1 cellular context compared by ENCODE assay signal in genomic region chr7:91436655-91437054, GRCh38.
A peak's percentile ranks its signal among the peaks of the same experiment; 100 is the strongest.
TF ChIP-seq lines count a peak whose summit lies in the region.

No MANE protein-coding gene starts in this region.

TF ChIP-seq in HEK293, 187 proteins besides CTCF, POLR2A, EP300 and RAD21 (continued from another document):
- TF ChIP-seq, protein P1, sequence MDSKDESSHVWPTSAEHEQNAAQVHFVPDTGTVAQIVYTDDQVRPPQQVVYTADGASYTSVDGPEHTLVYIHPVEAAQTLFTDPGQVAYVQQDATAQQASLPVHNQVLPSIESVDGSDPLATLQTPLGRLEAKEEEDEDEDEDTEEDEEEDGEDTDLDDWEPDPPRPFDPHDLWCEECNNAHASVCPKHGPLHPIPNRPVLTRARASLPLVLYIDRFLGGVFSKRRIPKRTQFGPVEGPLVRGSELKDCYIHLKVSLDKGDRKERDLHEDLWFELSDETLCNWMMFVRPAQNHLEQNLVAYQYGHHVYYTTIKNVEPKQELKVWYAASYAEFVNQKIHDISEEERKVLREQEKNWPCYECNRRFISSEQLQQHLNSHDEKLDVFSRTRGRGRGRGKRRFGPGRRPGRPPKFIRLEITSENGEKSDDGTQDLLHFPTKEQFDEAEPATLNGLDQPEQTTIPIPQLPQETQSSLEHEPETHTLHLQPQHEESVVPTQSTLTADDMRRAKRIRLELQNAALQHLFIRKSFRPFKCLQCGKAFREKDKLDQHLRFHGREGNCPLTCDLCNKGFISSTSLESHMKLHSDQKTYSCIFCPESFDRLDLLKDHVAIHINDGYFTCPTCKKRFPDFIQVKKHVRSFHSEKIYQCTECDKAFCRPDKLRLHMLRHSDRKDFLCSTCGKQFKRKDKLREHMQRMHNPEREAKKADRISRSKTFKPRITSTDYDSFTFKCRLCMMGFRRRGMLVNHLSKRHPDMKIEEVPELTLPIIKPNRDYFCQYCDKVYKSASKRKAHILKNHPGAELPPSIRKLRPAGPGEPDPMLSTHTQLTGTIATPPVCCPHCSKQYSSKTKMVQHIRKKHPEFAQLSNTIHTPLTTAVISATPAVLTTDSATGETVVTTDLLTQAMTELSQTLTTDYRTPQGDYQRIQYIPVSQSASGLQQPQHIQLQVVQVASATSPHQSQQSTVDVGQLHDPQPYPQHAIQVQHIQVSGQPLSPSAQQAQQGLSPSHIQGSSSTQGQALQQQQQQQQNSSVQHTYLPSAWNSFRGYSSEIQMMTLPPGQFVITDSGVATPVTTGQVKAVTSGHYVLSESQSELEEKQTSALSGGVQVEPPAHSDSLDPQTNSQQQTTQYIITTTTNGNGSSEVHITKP (tag by site-specific recombination; IDR thresholded peaks at IDR 0.05): no peak
- TF ChIP-seq SP7 (tag by site-specific recombination; IDR thresholded peaks at IDR 0.05) (peak; percentile 85), ZBTB10 (tag by site-specific recombination; IDR thresholded peaks at IDR 0.05) (no peak), ZNF488 (tag by site-specific recombination; IDR thresholded peaks at IDR 0.05) (no peak), GLIS1 (tag by site-specific recombination; IDR thresholded peaks at IDR 0.05) (peak; percentile 19; the same call in 1 of the 2 replicates), SCRT2 (tag by site-specific recombination; IDR thresholded peaks at IDR 0.05) (no peak), ZBTB6 (tag by site-specific recombination; IDR thresholded peaks at IDR 0.05) (no peak), ZBTB7A (tag by site-specific recombination; IDR thresholded peaks at IDR 0.05; ENCODE audit: low read depth) (no peak), ZSCAN16 (tag by site-specific recombination; IDR thresholded peaks at IDR 0.05) (no peak), ZSCAN23 (tag by site-specific recombination; IDR thresholded peaks at IDR 0.05) (no peak), ZNF449 (tag by site-specific recombination; IDR thresholded peaks at IDR 0.05) (no peak), ZNF768 (tag by site-specific recombination; IDR thresholded peaks at IDR 0.05) (no peak), INSM2 (tag by site-specific recombination; IDR thresholded peaks at IDR 0.05) (no peak), ZNF677 (tag by site-specific recombination; IDR thresholded peaks at IDR 0.05) (no peak), ZFHX2 (tag by site-specific recombination; conservative IDR thresholded peaks at IDR 0.05) (no peak), ZSCAN4 (tag by site-specific recombination; IDR thresholded peaks at IDR 0.05) (no peak), ZNF2 (tag by site-specific recombination; IDR thresholded peaks at IDR 0.05) (no peak), FEZF1 (tag by site-specific recombination; IDR thresholded peaks at IDR 0.05) (0 out of 2 replicates have a peak, but pooled peaks have one; percentile 12)
- TF ChIP-seq, protein P2, sequence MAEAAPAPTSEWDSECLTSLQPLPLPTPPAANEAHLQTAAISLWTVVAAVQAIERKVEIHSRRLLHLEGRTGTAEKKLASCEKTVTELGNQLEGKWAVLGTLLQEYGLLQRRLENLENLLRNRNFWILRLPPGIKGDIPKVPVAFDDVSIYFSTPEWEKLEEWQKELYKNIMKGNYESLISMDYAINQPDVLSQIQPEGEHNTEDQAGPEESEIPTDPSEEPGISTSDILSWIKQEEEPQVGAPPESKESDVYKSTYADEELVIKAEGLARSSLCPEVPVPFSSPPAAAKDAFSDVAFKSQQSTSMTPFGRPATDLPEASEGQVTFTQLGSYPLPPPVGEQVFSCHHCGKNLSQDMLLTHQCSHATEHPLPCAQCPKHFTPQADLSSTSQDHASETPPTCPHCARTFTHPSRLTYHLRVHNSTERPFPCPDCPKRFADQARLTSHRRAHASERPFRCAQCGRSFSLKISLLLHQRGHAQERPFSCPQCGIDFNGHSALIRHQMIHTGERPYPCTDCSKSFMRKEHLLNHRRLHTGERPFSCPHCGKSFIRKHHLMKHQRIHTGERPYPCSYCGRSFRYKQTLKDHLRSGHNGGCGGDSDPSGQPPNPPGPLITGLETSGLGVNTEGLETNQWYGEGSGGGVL (tag by site-specific recombination; IDR thresholded peaks at IDR 0.05): 0 out of 2 replicates have a peak, but pooled peaks have one; percentile 18
- TF ChIP-seq, protein P3, sequence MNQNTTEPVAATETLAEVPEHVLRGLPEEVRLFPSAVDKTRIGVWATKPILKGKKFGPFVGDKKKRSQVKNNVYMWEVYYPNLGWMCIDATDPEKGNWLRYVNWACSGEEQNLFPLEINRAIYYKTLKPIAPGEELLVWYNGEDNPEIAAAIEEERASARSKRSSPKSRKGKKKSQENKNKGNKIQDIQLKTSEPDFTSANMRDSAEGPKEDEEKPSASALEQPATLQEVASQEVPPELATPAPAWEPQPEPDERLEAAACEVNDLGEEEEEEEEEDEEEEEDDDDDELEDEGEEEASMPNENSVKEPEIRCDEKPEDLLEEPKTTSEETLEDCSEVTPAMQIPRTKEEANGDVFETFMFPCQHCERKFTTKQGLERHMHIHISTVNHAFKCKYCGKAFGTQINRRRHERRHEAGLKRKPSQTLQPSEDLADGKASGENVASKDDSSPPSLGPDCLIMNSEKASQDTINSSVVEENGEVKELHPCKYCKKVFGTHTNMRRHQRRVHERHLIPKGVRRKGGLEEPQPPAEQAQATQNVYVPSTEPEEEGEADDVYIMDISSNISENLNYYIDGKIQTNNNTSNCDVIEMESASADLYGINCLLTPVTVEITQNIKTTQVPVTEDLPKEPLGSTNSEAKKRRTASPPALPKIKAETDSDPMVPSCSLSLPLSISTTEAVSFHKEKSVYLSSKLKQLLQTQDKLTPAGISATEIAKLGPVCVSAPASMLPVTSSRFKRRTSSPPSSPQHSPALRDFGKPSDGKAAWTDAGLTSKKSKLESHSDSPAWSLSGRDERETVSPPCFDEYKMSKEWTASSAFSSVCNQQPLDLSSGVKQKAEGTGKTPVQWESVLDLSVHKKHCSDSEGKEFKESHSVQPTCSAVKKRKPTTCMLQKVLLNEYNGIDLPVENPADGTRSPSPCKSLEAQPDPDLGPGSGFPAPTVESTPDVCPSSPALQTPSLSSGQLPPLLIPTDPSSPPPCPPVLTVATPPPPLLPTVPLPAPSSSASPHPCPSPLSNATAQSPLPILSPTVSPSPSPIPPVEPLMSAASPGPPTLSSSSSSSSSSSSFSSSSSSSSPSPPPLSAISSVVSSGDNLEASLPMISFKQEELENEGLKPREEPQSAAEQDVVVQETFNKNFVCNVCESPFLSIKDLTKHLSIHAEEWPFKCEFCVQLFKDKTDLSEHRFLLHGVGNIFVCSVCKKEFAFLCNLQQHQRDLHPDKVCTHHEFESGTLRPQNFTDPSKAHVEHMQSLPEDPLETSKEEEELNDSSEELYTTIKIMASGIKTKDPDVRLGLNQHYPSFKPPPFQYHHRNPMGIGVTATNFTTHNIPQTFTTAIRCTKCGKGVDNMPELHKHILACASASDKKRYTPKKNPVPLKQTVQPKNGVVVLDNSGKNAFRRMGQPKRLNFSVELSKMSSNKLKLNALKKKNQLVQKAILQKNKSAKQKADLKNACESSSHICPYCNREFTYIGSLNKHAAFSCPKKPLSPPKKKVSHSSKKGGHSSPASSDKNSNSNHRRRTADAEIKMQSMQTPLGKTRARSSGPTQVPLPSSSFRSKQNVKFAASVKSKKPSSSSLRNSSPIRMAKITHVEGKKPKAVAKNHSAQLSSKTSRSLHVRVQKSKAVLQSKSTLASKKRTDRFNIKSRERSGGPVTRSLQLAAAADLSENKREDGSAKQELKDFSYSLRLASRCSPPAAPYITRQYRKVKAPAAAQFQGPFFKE (tag by site-specific recombination; IDR thresholded peaks at IDR 0.05; ENCODE audit: borderline replicate concordance): no peak
- TF ChIP-seq, protein P4, sequence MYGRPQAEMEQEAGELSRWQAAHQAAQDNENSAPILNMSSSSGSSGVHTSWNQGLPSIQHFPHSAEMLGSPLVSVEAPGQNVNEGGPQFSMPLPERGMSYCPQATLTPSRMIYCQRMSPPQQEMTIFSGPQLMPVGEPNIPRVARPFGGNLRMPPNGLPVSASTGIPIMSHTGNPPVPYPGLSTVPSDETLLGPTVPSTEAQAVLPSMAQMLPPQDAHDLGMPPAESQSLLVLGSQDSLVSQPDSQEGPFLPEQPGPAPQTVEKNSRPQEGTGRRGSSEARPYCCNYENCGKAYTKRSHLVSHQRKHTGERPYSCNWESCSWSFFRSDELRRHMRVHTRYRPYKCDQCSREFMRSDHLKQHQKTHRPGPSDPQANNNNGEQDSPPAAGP (tag by site-specific recombination; IDR thresholded peaks at IDR 0.05): no peak
